Comparison of ENCODE assay signal across 23 cellular contexts in the genomic region with DNA sequence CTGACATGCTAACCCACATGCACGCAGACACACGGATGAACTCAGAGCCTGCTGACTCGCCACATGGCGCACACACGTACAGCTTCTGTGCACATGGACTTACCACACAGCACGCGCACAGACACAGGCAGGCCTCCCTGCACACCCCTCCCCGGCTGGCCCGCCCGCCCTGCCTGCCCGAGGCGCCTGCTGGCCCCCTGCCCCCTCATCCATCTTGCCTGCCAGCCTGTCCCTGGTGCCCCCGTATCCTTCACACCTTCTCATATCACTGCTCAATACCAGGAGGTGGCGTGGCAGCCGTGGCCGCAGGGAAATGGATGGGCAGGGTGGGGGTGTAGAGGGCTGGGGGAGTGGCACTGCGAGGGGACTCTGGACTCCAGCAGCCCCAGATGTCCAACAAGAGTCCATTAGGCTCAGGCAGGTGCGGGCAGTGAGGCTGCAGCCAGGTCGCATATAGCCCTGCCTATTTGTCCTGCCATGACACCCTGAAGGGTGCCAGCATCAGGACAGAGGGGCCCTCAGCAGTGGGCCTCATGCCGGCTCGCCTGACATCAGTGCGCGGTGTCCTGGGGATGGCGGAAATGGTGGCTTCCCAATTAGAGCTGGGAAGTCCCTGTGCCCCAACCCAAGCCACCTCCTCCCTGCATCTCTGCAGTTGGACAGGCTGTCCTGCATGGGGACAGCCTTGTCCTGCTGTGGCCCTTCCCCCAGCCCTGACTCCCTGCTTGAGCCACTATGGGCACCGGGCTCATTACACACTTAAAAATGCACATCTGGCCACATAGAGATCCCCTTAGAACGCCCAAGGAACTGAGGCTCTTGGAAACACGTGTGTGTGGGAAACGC. TPM values are rescaled to one million over a fixed set of nuclear protein-coding genes. Genes with fewer than 3 reads are reported as not detected.
"Had no signal": no experiment of that assay in that cellular context is flagged by ENCODE, and none has a peak within 500 bp of the region (broad histone marks: within the 10 kb centered on the region; RNA-seq: fewer than 3 reads in every experiment).

No MANE protein-coding gene starts in this region.

- FAIRE-seq: colon, frontal cortex had no signal

- ATAC-seq: activated CD4-positive, alpha-beta T cell treated with anti-CD3 and anti-CD28 coated beads for 36 hours; mucosa of descending colon; stimulated activated naive B cell treated with anti-CD40 and anti-IgM and Interleukin-4, amounts not matched to agents 10 μg/mL and 1 μg/mL and 100 μg/mL, for 72 hours; T-cell; WTC11 had no signal

- H3K27me3 ChIP-seq: brain microvascular endothelial cell, ovary had no signal

- H3K27ac ChIP-seq: brain microvascular endothelial cell, ovary, spleen, thoracic aorta had no signal

- H3K4me3 ChIP-seq: mucosa of descending colon, ovary, spleen, thoracic aorta had no signal

- H3K9me3 ChIP-seq: mucosa of descending colon, ovary, thoracic aorta had no signal

- H3K36me3 ChIP-seq: brain microvascular endothelial cell, ovary, spleen, thoracic aorta had no signal

- DNase-seq: activated CD4-positive, alpha-beta T cell treated with anti-CD3 and anti-CD28 coated beads for 36 hours; activated CD4-positive, alpha-beta T cell treated with anti-CD3 and anti-CD28 coated beads, Interleukin-2, amount 50 U/mL, for 48 hours; activated naive CD4-positive, alpha-beta T cell; anterior cingulate cortex; brain microvascular endothelial cell; central memory CD4-positive, alpha-beta T cell; kidney glomerular epithelial cell; mesenchymal stem cell; naive B cell; spleen; stimulated activated naive B cell treated with anti-CD40 and anti-IgM and Interleukin-4, amounts not matched to agents 10 μg/mL and 1 μg/mL and 100 μg/mL, for 72 hours; T-cell had no signal

RNA-seq across cellular contexts. Expression of a gene that starts 2.0 kb away (rescaled TPM):
- total RNA-seq: activated CD4-positive, alpha-beta T cell treated with anti-CD3 and anti-CD28 coated beads for 36 hours; activated T-helper 1 cell treated with anti-CD3 and anti-CD28 coated beads, Interleukin-12 subunit alpha, Interleukin-12 subunit beta, Interleukin-2, Interleukin-4 antibody, amounts not matched to agents 30 ng/mL and 10 ng/mL and 1 ng/mL, durations not matched to agents 14 hours and 24 hours and 36 hours; frontal cortex; liver; neural crest cell; ovary; spleen; T-cell; thoracic aorta; urinary bladder; WTC11 had no signal
- polyA plus RNA-seq: esophagus, ovary, urinary bladder had no signal

RNA-seq across cellular contexts. Expression of a gene that starts 9.0 kb away (rescaled TPM):
- total RNA-seq: activated T-helper 1 cell treated with anti-CD3 and anti-CD28 coated beads, Interleukin-12 subunit alpha, Interleukin-12 subunit beta, Interleukin-2, Interleukin-4 antibody, amounts not matched to agents 30 ng/mL and 10 ng/mL and 1 ng/mL, durations not matched to agents 14 hours and 24 hours and 36 hours; frontal cortex; neural crest cell; thoracic aorta; urinary bladder; WTC11 had no signal
- polyA plus RNA-seq: urinary bladder had no signal

RNA-seq across cellular contexts. Expression of a gene that starts 32.9 kb away (rescaled TPM):
- total RNA-seq: activated CD4-positive, alpha-beta T cell treated with anti-CD3 and anti-CD28 coated beads for 36 hours; activated T-helper 1 cell treated with anti-CD3 and anti-CD28 coated beads, Interleukin-12 subunit alpha, Interleukin-12 subunit beta, Interleukin-2, Interleukin-4 antibody, amounts not matched to agents 30 ng/mL and 10 ng/mL and 1 ng/mL, durations not matched to agents 14 hours and 24 hours and 36 hours; frontal cortex; liver; neural crest cell; spleen; T-cell; thoracic aorta had no signal
- polyA plus RNA-seq: liver, ovary had no signal
